8 cellular contexts compared by ENCODE assay signal in genomic region chr9:130578865-130579737, GRCh38. TPM values are rescaled to one million over a fixed set of nuclear protein-coding genes. Genes with fewer than 3 reads are reported as not detected.
DNase-seq lines count a peak whose midpoint lies in the region; TF ChIP-seq lines count a peak whose summit lies in the region.

A gene with protein sequence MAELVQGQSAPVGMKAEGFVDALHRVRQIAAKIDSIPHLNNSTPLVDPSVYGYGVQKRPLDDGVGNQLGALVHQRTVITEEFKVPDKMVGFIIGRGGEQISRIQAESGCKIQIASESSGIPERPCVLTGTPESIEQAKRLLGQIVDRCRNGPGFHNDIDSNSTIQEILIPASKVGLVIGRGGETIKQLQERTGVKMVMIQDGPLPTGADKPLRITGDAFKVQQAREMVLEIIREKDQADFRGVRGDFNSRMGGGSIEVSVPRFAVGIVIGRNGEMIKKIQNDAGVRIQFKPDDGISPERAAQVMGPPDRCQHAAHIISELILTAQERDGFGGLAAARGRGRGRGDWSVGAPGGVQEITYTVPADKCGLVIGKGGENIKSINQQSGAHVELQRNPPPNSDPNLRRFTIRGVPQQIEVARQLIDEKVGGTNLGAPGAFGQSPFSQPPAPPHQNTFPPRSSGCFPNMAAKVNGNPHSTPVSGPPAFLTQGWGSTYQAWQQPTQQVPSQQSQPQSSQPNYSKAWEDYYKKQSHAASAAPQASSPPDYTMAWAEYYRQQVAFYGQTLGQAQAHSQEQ (plus strand): TSS chr9:130579577. CDS start chr9:130579681, 104 bp downstream.

- peak within 1 kb of the TSS; percentile 95 for H3K18ac ChIP-seq in H9 (ENCODE audit: insufficient read length, low read depth, low read length)

- DNase-seq in EL (peak; percentile 94), H9 (peak; percentile 93), MM.1S (peak; percentile 93), SIG-M5 (lab: John Stamatoyannopoulos, UW) (peak; percentile 34), activated gamma-delta T cell (lab: John Stamatoyannopoulos, UW) (peak; percentile 73), fibroblast of villous mesenchyme (ENCODE audit: low read depth) (peak; percentile 93), neural progenitor cell (ENCODE audit: low spot score) (peak; percentile 95)

- H4K20me1 ChIP-seq in H9 (ENCODE audit: control insufficient read depth, insufficient read depth, insufficient read length) (no peaks in the 10 kb centered on the region), MM.1S (ENCODE audit: insufficient read depth, low read length) (peaks cover 4% of the 10 kb centered on the region; the same call in 1 of the 2 replicates), neural progenitor cell (ENCODE audit: low read depth) (peaks cover 43% of the 10 kb centered on the region)

- H3K4me3 Mint-ChIP-seq in H9: peak within 1 kb of the TSS; percentile 92
- H3K4me3 Mint-ChIP-seq in neural progenitor cell: peak within 1 kb of the TSS; percentile 92

- H3K14ac ChIP-seq in H9 (ENCODE audit: insufficient read depth, low read length): peak within 1 kb of the TSS; percentile 92

- H2AFZ ChIP-seq in H9 (ENCODE audit: low read length): no peak within 1 kb of the TSS
- H2AFZ ChIP-seq in MM.1S (ENCODE audit: low read length): peak within 1 kb of the TSS; percentile 81
- H2AFZ ChIP-seq in neural progenitor cell (replicated peaks): peak within 1 kb of the TSS; percentile 84

- H4K5ac ChIP-seq in H9 (ENCODE audit: insufficient read length, low read depth, low read length): no peak within 1 kb of the TSS

- H2BK120ac ChIP-seq in H9 (ENCODE audit: low read depth, low read length, poor library complexity, severe bottlenecking): no peak within 1 kb of the TSS

- H4K8ac ChIP-seq in H9 (replicated peaks; ENCODE audit: insufficient read length, low read depth, low read length): no peak within 1 kb of the TSS

- H3K23ac ChIP-seq in H9 (ENCODE audit: insufficient read length, low read depth, low read length): no peak within 1 kb of the TSS

- H3K9ac ChIP-seq in H9 (ENCODE audit: extremely low read depth, insufficient read length, low read length) (peak within 1 kb of the TSS; percentile 94), MM.1S (ENCODE audit: low read length) (peak within 1 kb of the TSS; percentile 83), neural progenitor cell (peak within 1 kb of the TSS; percentile 98), stomach smooth muscle (ENCODE audit: low read length in 2 of 2) (peak within 1 kb of the TSS; percentile 92 to 97)

- H3K4me2 ChIP-seq in H9 (ENCODE audit: insufficient read depth, insufficient read length, low read length) (peak within 1 kb of the TSS; percentile 91), MM.1S (ENCODE audit: low read depth, low read length) (peak within 1 kb of the TSS; percentile 82), neural progenitor cell (peak within 1 kb of the TSS; percentile 99)

- H3K79me1 ChIP-seq in H9 (ENCODE audit: insufficient read depth, low read depth, low read length, poor library complexity, severe bottlenecking): peaks cover 8% of the 10 kb centered on the region

- no peak within 1 kb of the TSS; the same call in 1 of the 2 replicates for H3K4ac ChIP-seq in H9 (ENCODE audit: low read depth, low read length)

- H3T11ph ChIP-seq in H9 (ENCODE audit: low read length): no peak within 1 kb of the TSS

- no peak within 1 kb of the TSS for H2AK5ac ChIP-seq in H9 (ENCODE audit: insufficient read length, low read length)

- H2BK20ac ChIP-seq in H9 (ENCODE audit: low read depth, low read length, poor library complexity, severe bottlenecking): no peak within 1 kb of the TSS

- H3K4me3 ChIP-seq in MM.1S (ENCODE audit: low read length) (peak within 1 kb of the TSS; percentile 85), fibroblast of villous mesenchyme (ENCODE audit: low read depth, low read length) (peak within 1 kb of the TSS; percentile 97), neural progenitor cell (peak within 1 kb of the TSS; percentile 99), stomach smooth muscle (ENCODE audit: low read length in 2 of 2) (peak within 1 kb of the TSS; percentile 96 to 97)

- no peak within 1 kb of the TSS for H2BK15ac ChIP-seq in H9 (ENCODE audit: low read depth, low read length)

- peaks cover 14% of the 10 kb centered on the region; the same call in 1 of the 2 replicates for H3K79me2 ChIP-seq in H9 (ENCODE audit: insufficient read depth, low read length)
- H3K79me2 ChIP-seq in MM.1S (ENCODE audit: low read length): peaks cover 51% of the 10 kb centered on the region
- peaks cover 57% of the 10 kb centered on the region for H3K79me2 ChIP-seq in neural progenitor cell (ENCODE audit: low read depth)

- H3K27me3 ChIP-seq in H9 (ENCODE audit: insufficient read depth, low read length) (no peaks in the 10 kb centered on the region), MM.1S (replicated peaks; ENCODE audit: insufficient read depth, low read length) (peaks cover 25% of the 10 kb centered on the region), neural progenitor cell (no peaks in the 10 kb centered on the region), stomach smooth muscle (ENCODE audit: control insufficient read depth in 1 of 2, insufficient read depth in 2 of 2, low read length in 2 of 2) (no peaks in the 10 kb centered on the region)

- H3F3A ChIP-seq in MM.1S (ENCODE audit: insufficient read depth, low read length): no peaks in the 10 kb centered on the region
- peaks cover 5% of the 10 kb centered on the region for H3F3A ChIP-seq in neural progenitor cell (ENCODE audit: low read depth)

- H3K27ac ChIP-seq in H9 (ENCODE audit: insufficient read length, low read depth, low read length) (peak within 1 kb of the TSS; percentile 5), MM.1S (ENCODE audit: low read length) (no peak within 1 kb of the TSS), neural progenitor cell (no peak within 1 kb of the TSS), stomach smooth muscle (ENCODE audit: low read length) (peak within 1 kb of the TSS; percentile 84)

- H3K9me2 ChIP-seq in MM.1S (replicated peaks; ENCODE audit: insufficient read depth, low read length): no peaks in the 10 kb centered on the region

- H3K36me3 Mint-ChIP-seq in H9 (ENCODE audit: insufficient read depth in 1 of 3, low read depth in 3 of 3): peaks cover 0 to 17% (median 16%) of the 10 kb centered on the region in 3 experiments; a peak in 6 of 7 replicates
- no peaks in the 10 kb centered on the region for H3K36me3 Mint-ChIP-seq in neural progenitor cell

- H3K36me3 ChIP-seq in MM.1S (replicated peaks; ENCODE audit: insufficient read depth, low read length): no peaks in the 10 kb centered on the region; the same call in 1 of the 2 replicates
- H3K36me3 ChIP-seq in neural progenitor cell: no peaks in the 10 kb centered on the region
- no peaks in the 10 kb centered on the region for H3K36me3 ChIP-seq in stomach smooth muscle (ENCODE audit: control insufficient read depth in 2 of 2, insufficient read depth in 2 of 2, low read length in 2 of 2)

- WGBS in H9 (ENCODE audit: extremely low coverage, insufficient read length, low lambda C conversion rate): no CpG with 5 or more reads among the region's 74 CpGs

- H3K27me3 Mint-ChIP-seq in H9 (ENCODE audit: low read depth) (peaks cover 11% of the 10 kb centered on the region), neural progenitor cell (ENCODE audit: insufficient read depth, low read depth) (peaks cover 7% of the 10 kb centered on the region)

- H3K4me1 Mint-ChIP-seq in H9 (peaks cover 12 to 18% of the 10 kb centered on the region in 2 experiments), neural progenitor cell (peaks cover 17% of the 10 kb centered on the region)

- peaks cover 12% of the 10 kb centered on the region for H3K23me2 ChIP-seq in H9 (ENCODE audit: insufficient read length, low read depth, low read length, poor library complexity, severe bottlenecking)

- H3K9me3 ChIP-seq in H9 (ENCODE audit: control insufficient read depth, low read depth, low read length) (no peaks in the 10 kb centered on the region), MM.1S (replicated peaks; ENCODE audit: insufficient read depth, low read length) (no peaks in the 10 kb centered on the region), neural progenitor cell (ENCODE audit: low read depth) (no peaks in the 10 kb centered on the region), stomach smooth muscle (ENCODE audit: control insufficient read depth in 2 of 2, low read length in 2 of 2) (no peaks in the 10 kb centered on the region)

- no peak within 1 kb of the TSS for H4K91ac ChIP-seq in H9 (ENCODE audit: insufficient read length, low read depth, low read length)

- no peak within 1 kb of the TSS for H2BK5ac ChIP-seq in H9 (ENCODE audit: insufficient read length, low read length)

- H3K4me1 ChIP-seq in H9 (ENCODE audit: insufficient read depth, low read length) (no peaks in the 10 kb centered on the region), MM.1S (ENCODE audit: low read length) (peaks cover 4% of the 10 kb centered on the region; the same call in 1 of the 2 replicates), neural progenitor cell (peaks cover 9% of the 10 kb centered on the region), stomach smooth muscle (ENCODE audit: control insufficient read depth, insufficient read depth, low read length) (peaks cover 19% of the 10 kb centered on the region)

- H2BK12ac ChIP-seq in H9 (ENCODE audit: insufficient read length, low read depth, low read length): no peak within 1 kb of the TSS

- no peak for TF ChIP-seq CTCF in H9 (conservative IDR thresholded peaks at IDR 0.05)
- TF ChIP-seq CTCF in MM.1S (IDR thresholded peaks at IDR 0.05; ENCODE audit: low read length): no peak
- TF ChIP-seq CTCF in fibroblast of villous mesenchyme (IDR thresholded peaks at IDR 0.05; ENCODE audit: insufficient read depth, low read depth, low read length): no peak
- no peak for TF ChIP-seq CTCF in neural progenitor cell (IDR thresholded peaks at IDR 0.05)

- H3K9me3 Mint-ChIP-seq in H9 (no peaks in the 10 kb centered on the region), neural progenitor cell (no peaks in the 10 kb centered on the region)

- H3K56ac ChIP-seq in H9 (ENCODE audit: insufficient read length, low read depth, low read length): no peak within 1 kb of the TSS

- peak within 1 kb of the TSS; percentile 67 to 94 (median 85) for H3K27ac Mint-ChIP-seq in H9
- peak within 1 kb of the TSS; percentile 78 for H3K27ac Mint-ChIP-seq in neural progenitor cell

RNA-seq across cellular contexts. Expression of the gene that starts here (rescaled TPM):
- 78.6 and 83.5 TPM in 2 replicates for total RNA-seq in H9 (2021)
- 37.0 and 39.3 TPM in 2 replicates for total RNA-seq in fibroblast of villous mesenchyme
- total RNA-seq in neural progenitor cell (ENCODE audit: low replicate concordance): 65.2 and 87.2 TPM in 2 replicates

Comparison
In these comparisons a context has a peak if more than half of its experiments do, and no peak if none do; other contexts are left out.
1. DNase-seq: peak in every context shown above with its lines; median percentile 95 in neural progenitor cell; 94 in EL; 93 in H9; 93 in MM.1S; 93 in fibroblast of villous mesenchyme; 73 in activated gamma-delta T cell; 34 in SIG-M5.
2. H3K27ac ChIP-seq: peak in H9 (single experiment) and stomach smooth muscle (single experiment); none in MM.1S (single experiment) and neural progenitor cell (single experiment).
3. Peak in every context shown above with its lines, with median percentiles within 50 percentile points of each other: H3K4me2 ChIP-seq, H3K9ac ChIP-seq and H3K4me3 ChIP-seq.